Comparison of ENCODE assay signal across 12 cellular contexts in genomic region chr10:59363446-59363958, GRCh38. TPM values are rescaled to one million over a fixed set of nuclear protein-coding genes. Genes with fewer than 3 reads are reported as not detected.
DNase-seq lines count a peak whose midpoint lies in the region; ATAC-seq and TF ChIP-seq lines count a peak whose summit lies in the region.
"Had no signal": no experiment of that assay in that cellular context is flagged by ENCODE, and none has a peak within 500 bp of the region (broad histone marks: within the 10 kb centered on the region; RNA-seq: fewer than 3 reads in every experiment).

No MANE protein-coding gene starts in this region.

- H3K27ac Mint-ChIP-seq in H9, result no peak overlapping the region
- no peak overlapping the region for H3K27ac Mint-ChIP-seq in nephron
- H3K27ac Mint-ChIP-seq in activated naive CD4-positive, alpha-beta T cell treated with anti-CD3 and anti-CD28 coated beads for 36 hours, result no peak overlapping the region
- H3K27ac Mint-ChIP-seq: activated T-cell treated with anti-CD3 and anti-CD28 coated beads, Interleukin-2, amount 50 U/mL, for 24 hours; IgD-negative memory B cell; T-helper 1 cell treated with Interleukin-12 subunit alpha and Interleukin-12 subunit beta and Interleukin-4 antibody, amounts not matched to agents 30 μg/mL and 1 μg/mL, for 36 hours had no signal

- H3K79me1 ChIP-seq in H9 (ENCODE audit: insufficient read depth, low read depth, low read length, poor library complexity, severe bottlenecking), result no peaks in the 10 kb centered on the region

- no peak overlapping the region for H2BK120ac ChIP-seq in H9 (ENCODE audit: low read depth, low read length, poor library complexity, severe bottlenecking)

- no peak overlapping the region for H4K5ac ChIP-seq in H9 (ENCODE audit: insufficient read length, low read depth, low read length)

- no peak overlapping the region for H2BK5ac ChIP-seq in H9 (ENCODE audit: insufficient read length, low read length)

- H3K9ac ChIP-seq in H9 (ENCODE audit: extremely low read depth, insufficient read length, low read length) (no peak overlapping the region), subcutaneous abdominal adipose tissue (ENCODE audit: low read length in 5 of 5) (no peak overlapping the region)

- no peak overlapping the region for H3K18ac ChIP-seq in H9 (ENCODE audit: insufficient read length, low read depth, low read length)

- no peaks in the 10 kb centered on the region for H4K20me1 ChIP-seq in H9 (ENCODE audit: control insufficient read depth, insufficient read depth, insufficient read length)

- H2AFZ ChIP-seq in H9 (ENCODE audit: low read length), result no peak overlapping the region

- H3K9me3 Mint-ChIP-seq in H9, result no peaks in the 10 kb centered on the region
- H3K9me3 Mint-ChIP-seq in nephron, result no peaks in the 10 kb centered on the region
- no peaks in the 10 kb centered on the region for H3K9me3 Mint-ChIP-seq in activated naive CD4-positive, alpha-beta T cell treated with anti-CD3 and anti-CD28 coated beads for 36 hours
- H3K9me3 Mint-ChIP-seq: activated T-cell treated with anti-CD3 and anti-CD28 coated beads, Interleukin-2, amount 50 U/mL, for 24 hours; IgD-negative memory B cell; T-helper 1 cell treated with Interleukin-12 subunit alpha and Interleukin-12 subunit beta and Interleukin-4 antibody, amounts not matched to agents 30 μg/mL and 1 μg/mL, for 36 hours had no signal

- in situ Hi-C loops in brain microvascular endothelial cell (cut with HindIII; ENCODE audit: low pct_ligation_motif_present, low sequenced_read_pairs), result loop anchor here (25.0 kb wide), 1 partner anchor 101 kb away; no protein-coding TSS in a partner anchor

- H3K4me1 Mint-ChIP-seq in H9 (peaks cover 12 to 17% of the 10 kb centered on the region in 2 experiments), nephron (peaks cover 24% of the 10 kb centered on the region)
- H3K4me1 Mint-ChIP-seq in activated naive CD4-positive, alpha-beta T cell treated with anti-CD3 and anti-CD28 coated beads for 36 hours (ENCODE audit: low read depth), result peaks cover 11% of the 10 kb centered on the region

- H3K56ac ChIP-seq in H9 (ENCODE audit: insufficient read length, low read depth, low read length), result no peak overlapping the region

- H3K4me3 ChIP-seq in brain microvascular endothelial cell (ENCODE audit: low read depth, low read length) (peak overlapping the region; percentile 62), subcutaneous abdominal adipose tissue (ENCODE audit: low read depth in 1 of 5, low read length in 5 of 5) (peak overlapping the region in 2 of 5 donors; percentile 70 to 78), A673 (ENCODE audit: low read depth, low read length, poor library complexity, severe bottlenecking) (no peak overlapping the region)

- CTCF ChIA-PET in activated naive CD4-positive, alpha-beta T cell treated with anti-CD3 and anti-CD28 coated beads for 36 hours (lab: Charles Lee), result no interaction called here
- CTCF ChIA-PET in A673 (lab: Charles Lee), result no interaction called here

- no peaks in the 10 kb centered on the region for H3K36me3 Mint-ChIP-seq in H9 (ENCODE audit: insufficient read depth in 1 of 3, low read depth in 3 of 3)
- no peaks in the 10 kb centered on the region for H3K36me3 Mint-ChIP-seq in nephron (ENCODE audit: low read depth)
- H3K36me3 Mint-ChIP-seq in activated naive CD4-positive, alpha-beta T cell treated with anti-CD3 and anti-CD28 coated beads for 36 hours (ENCODE audit: low read depth), result no peaks in the 10 kb centered on the region
- H3K36me3 Mint-ChIP-seq: IgD-negative memory B cell had no signal

- H2BK20ac ChIP-seq in H9 (ENCODE audit: low read depth, low read length, poor library complexity, severe bottlenecking), result no peak overlapping the region

- no peak overlapping the region for H3T11ph ChIP-seq in H9 (ENCODE audit: low read length)

- peaks cover 10% of the 10 kb centered on the region for H3K23me2 ChIP-seq in H9 (ENCODE audit: insufficient read length, low read depth, low read length, poor library complexity, severe bottlenecking)

- H2AK5ac ChIP-seq in H9 (ENCODE audit: insufficient read length, low read length), result no peak overlapping the region

- ATAC-seq in GM19324 (IDR thresholded peaks at IDR 0.05; ENCODE audit: low FRiP score, unreplicated experiment), result no peak

- no peaks in the 10 kb centered on the region for H3K9me3 ChIP-seq in H9 (ENCODE audit: control insufficient read depth, low read depth, low read length)
- no peaks in the 10 kb centered on the region for H3K9me3 ChIP-seq in subcutaneous abdominal adipose tissue (ENCODE audit: control insufficient read depth in 5 of 5, low read length in 5 of 5)
- no peaks in the 10 kb centered on the region for H3K9me3 ChIP-seq in A673 (ENCODE audit: low read depth, low read length, poor library complexity, severe bottlenecking)
- H3K9me3 ChIP-seq: tibial nerve had no signal

- H3K27me3 Mint-ChIP-seq in H9 (ENCODE audit: low read depth) (peaks cover 59% of the 10 kb centered on the region), nephron (ENCODE audit: low read depth) (peaks cover 17% of the 10 kb centered on the region)
- peaks cover 30% of the 10 kb centered on the region for H3K27me3 Mint-ChIP-seq in activated naive CD4-positive, alpha-beta T cell treated with anti-CD3 and anti-CD28 coated beads for 36 hours (ENCODE audit: low read depth)

- H3K27ac ChIP-seq in H9 (ENCODE audit: insufficient read length, low read depth, low read length), result no peak overlapping the region
- no peak overlapping the region for H3K27ac ChIP-seq in brain microvascular endothelial cell
- peak overlapping the region; percentile 66 for H3K27ac ChIP-seq in subcutaneous abdominal adipose tissue (ENCODE audit: low read depth, low read length)
- no peak overlapping the region for H3K27ac ChIP-seq in A673 (ENCODE audit: low read depth, low read length, poor library complexity, severe bottlenecking)

- H3K36me3 ChIP-seq in brain microvascular endothelial cell (replicated peaks) (no peaks in the 10 kb centered on the region), subcutaneous abdominal adipose tissue (ENCODE audit: control insufficient read depth in 5 of 5, insufficient read depth in 5 of 5, low read length in 5 of 5) (no peaks in the 10 kb centered on the region), A673 (ENCODE audit: insufficient read depth, low read length, poor library complexity, severe bottlenecking) (no peaks in the 10 kb centered on the region)
- H3K36me3 ChIP-seq: tibial nerve had no signal

- DNase-seq in H9 (no peak), brain microvascular endothelial cell (no peak), NCI-H2107 (lab: John Stamatoyannopoulos, UW) (no peak), A673 (ENCODE audit: low spot score) (no peak)
- no peak for DNase-seq in activated naive CD4-positive, alpha-beta T cell treated with anti-CD3 and anti-CD28 coated beads for 36 hours
- DNase-seq: activated T-cell treated with anti-CD3 and anti-CD28 coated beads, Interleukin-2, amount 50 U/mL, for 24 hours had no signal

- no CpG with 5 or more reads among the region's 3 CpGs for WGBS in H9 (ENCODE audit: extremely low coverage, insufficient read length, low lambda C conversion rate)

- peak overlapping the region; percentile 78 for H3K4me2 ChIP-seq in H9 (ENCODE audit: insufficient read depth, insufficient read length, low read length)

- H3K4me3 Mint-ChIP-seq in H9 (peak overlapping the region in 1 of 2 experiments; percentile 86; a peak in 2 of 5 replicates), nephron (peak overlapping the region; percentile 85 to 95 (median 88))
- no peak overlapping the region for H3K4me3 Mint-ChIP-seq in activated naive CD4-positive, alpha-beta T cell treated with anti-CD3 and anti-CD28 coated beads for 36 hours

- no peak overlapping the region for H2BK15ac ChIP-seq in H9 (ENCODE audit: low read depth, low read length)

- POLR2A ChIA-PET in A673 (lab: Charles Lee; ENCODE audit: low non-redundant PET), result no interaction called here

- H2BK12ac ChIP-seq in H9 (ENCODE audit: insufficient read length, low read depth, low read length), result no peak overlapping the region

- no TSS peak for BruUV-seq in A673 (replicated peaks; lab: Mats Ljungman, UMichigan)

- no peaks in the 10 kb centered on the region for H3K79me2 ChIP-seq in H9 (ENCODE audit: insufficient read depth, low read length)

- H3K4me1 ChIP-seq in H9 (ENCODE audit: insufficient read depth, low read length) (no peaks in the 10 kb centered on the region), subcutaneous abdominal adipose tissue (ENCODE audit: control insufficient read depth in 5 of 5, insufficient read depth in 5 of 5, low read length in 5 of 5) (peaks cover 0 to 45% (median 31%) of the 10 kb centered on the region in 5 donors), A673 (ENCODE audit: insufficient read depth, low read length, poor library complexity, severe bottlenecking) (peaks cover 25% of the 10 kb centered on the region)

- no peak overlapping the region for H4K91ac ChIP-seq in H9 (ENCODE audit: insufficient read length, low read depth, low read length)

- H3K23ac ChIP-seq in H9 (ENCODE audit: insufficient read length, low read depth, low read length), result no peak overlapping the region

- H3K27me3 ChIP-seq in H9 (ENCODE audit: insufficient read depth, low read length) (peaks cover 2% of the 10 kb centered on the region; the same call in 1 of the 2 replicates), brain microvascular endothelial cell (replicated peaks) (no peaks in the 10 kb centered on the region), subcutaneous abdominal adipose tissue (ENCODE audit: control insufficient read depth in 5 of 5, insufficient read depth in 4 of 5, low read length in 5 of 5) (no peaks in the 10 kb centered on the region), A673 (replicated peaks; ENCODE audit: insufficient read depth, low read depth, low read length, poor library complexity) (no peaks in the 10 kb centered on the region)
- H3K27me3 ChIP-seq: tibial nerve had no signal

- H3K4ac ChIP-seq in H9 (ENCODE audit: low read depth, low read length), result no peak overlapping the region

- H3K14ac ChIP-seq in H9 (ENCODE audit: insufficient read depth, low read length), result no peak overlapping the region

- intact Hi-C loops in activated naive CD4-positive, alpha-beta T cell treated with anti-CD3 and anti-CD28 coated beads for 36 hours (cut with micrococcal nuclease), result no loop called here
- intact Hi-C loops in A673 (cut with micrococcal nuclease; ENCODE audit: unreplicated experiment), result loop anchor here (2.0 to 10.0 kb wide), 3 partner anchors 67 to 221 kb away; no protein-coding TSS in a partner anchor

- TF ChIP-seq CTCF in H9 (conservative IDR thresholded peaks at IDR 0.05), result no peak
- no peak for TF ChIP-seq CTCF in brain microvascular endothelial cell (IDR thresholded peaks at IDR 0.05; ENCODE audit: low read depth, low read length, missing control alignments)
- no peak for TF ChIP-seq CTCF in nephron (IDR thresholded peaks at IDR 0.05; ENCODE audit: unreplicated experiment in 3 of 3)
- TF ChIP-seq CTCF in A673 (conservative IDR thresholded peaks at IDR 0.05; ENCODE audit: low read depth, low read length), result no peak

- no peak overlapping the region for H4K8ac ChIP-seq in H9 (replicated peaks; ENCODE audit: insufficient read length, low read depth, low read length)

RNA-seq across cellular contexts. Expression of gene FAM13C, which starts 1.2 kb away (rescaled TPM):
- total RNA-seq in H9 (2021) (0.31 and 0.39 TPM in 2 replicates), A673 (2021) (18.5 and 21.2 TPM in 2 replicates)
- not detected for total RNA-seq in activated naive CD4-positive, alpha-beta T cell treated with anti-CD3 and anti-CD28 coated beads for 36 hours

Comparison
In these comparisons a context has a peak if more than half of its experiments do, and no peak if none do; other contexts are left out.
1. RNA of gene FAM13C, which starts 1.2 kb away (total RNA-seq): 18.5 to 21.2 TPM in A673; 0.31 to 0.39 TPM in H9 and not detected in activated naive CD4-positive, alpha-beta T cell treated with anti-CD3 and anti-CD28 coated beads for 36 hours; every median in the first group is over 10 times any median in the second.